In the genomic region with DNA sequence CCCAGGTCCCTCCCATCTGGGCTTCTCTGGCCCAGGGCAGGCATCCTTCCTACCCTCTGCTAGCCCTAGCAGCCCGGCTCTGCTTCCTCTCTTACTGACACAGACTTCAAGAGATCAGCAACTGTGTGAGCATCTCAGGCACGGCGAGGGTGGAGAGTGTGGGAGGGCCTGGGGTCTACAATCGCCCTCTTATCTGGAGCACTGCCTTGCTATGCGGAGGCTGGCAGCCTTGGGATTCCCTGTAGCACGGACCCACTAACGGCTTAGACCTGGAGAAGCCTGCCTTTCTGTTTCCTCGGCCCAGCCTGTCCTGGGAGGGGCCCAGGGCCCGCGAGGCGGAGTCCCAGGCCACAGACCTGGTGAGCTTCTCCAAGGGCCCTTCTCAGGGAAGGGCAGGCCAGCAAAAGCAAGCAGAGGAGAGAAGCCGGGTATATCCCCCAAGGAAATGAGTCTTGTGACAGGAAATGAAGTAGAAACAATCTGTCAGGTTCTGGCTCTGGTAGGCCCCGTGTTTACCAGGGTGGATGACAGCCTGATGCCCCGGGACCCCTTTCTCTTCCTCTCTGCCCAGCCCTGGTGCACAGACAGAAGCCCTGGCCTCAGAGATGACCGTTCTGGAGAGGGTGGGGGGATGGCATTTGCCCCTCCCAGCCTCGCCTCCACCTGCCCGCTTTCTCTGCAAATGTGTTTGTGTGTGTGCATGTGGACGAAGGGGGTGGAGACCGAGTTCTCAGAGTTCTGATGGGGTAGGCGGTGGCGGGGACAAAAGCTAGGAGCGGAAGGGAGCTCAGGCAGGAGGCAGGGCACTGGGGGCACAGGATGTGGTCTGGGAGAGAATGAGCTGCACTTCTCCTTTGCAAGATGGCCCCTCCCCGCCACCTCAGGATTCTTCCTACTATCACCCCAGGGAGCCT, we compare ENCODE assay signal across 8 cellular contexts. TPM values are rescaled to one million over a fixed set of nuclear protein-coding genes. Genes with fewer than 3 reads are reported as not detected.
A peak's percentile ranks its signal among the peaks of the same experiment; 100 is the strongest.
DNase-seq lines count a peak whose midpoint lies in the region; ATAC-seq and TF ChIP-seq lines count a peak whose summit lies in the region.

No MANE protein-coding gene starts in this region.

- no peaks in the 10 kb centered on the region for H3K27me3 ChIP-seq in DND-41 (ENCODE audit: insufficient read depth, low read length, poor library complexity)
- H3K27me3 ChIP-seq in NT2/D1 (ENCODE audit: insufficient read depth, insufficient read length): no peaks in the 10 kb centered on the region

- no peaks in the 10 kb centered on the region for H3K9me3 Mint-ChIP-seq in activated T-helper 17 cell treated with anti-CD3 and anti-CD28 coated beads, Interleukin-2, amount 50 U/mL, for 72 hours

- ATAC-seq in DND-41 (ENCODE audit: insufficient read depth, low read depth) (peak; percentile 46), HG03342 (IDR thresholded peaks at IDR 0.05; ENCODE audit: unreplicated experiment) (no peak), HG03469 (IDR thresholded peaks at IDR 0.05; ENCODE audit: unreplicated experiment) (no peak)
- ATAC-seq in activated T-helper 17 cell treated with anti-CD3 and anti-CD28 coated beads, Interleukin-2, amount 50 U/mL, for 72 hours (replicated peaks): peak; percentile 25

- H4K20me1 ChIP-seq in DND-41 (ENCODE audit: insufficient read depth, low read length): peaks cover 62% of the 10 kb centered on the region

- peak; percentile 89 for DNase-seq in DND-41
- no peak for DNase-seq in NT2/D1 (ENCODE audit: low read depth, low spot score)
- peak in 30 of 42 donors; percentile 25 to 78 (median 56) for DNase-seq in head of caudate nucleus
- DNase-seq in retinal pigment epithelial cell (ENCODE audit: low read depth): no peak
- no peak for DNase-seq in AG08395 (ENCODE audit: low spot score)

- intact Hi-C loops in head of caudate nucleus (cut with DNase I): no loop called here

- H3K9ac ChIP-seq in DND-41 (ENCODE audit: low read depth, low read length) (peak overlapping the region; percentile 93), NT2/D1 (ENCODE audit: insufficient read length, low read depth) (peak overlapping the region; percentile 74)

- peak overlapping the region; percentile 98 for H3K27ac Mint-ChIP-seq in activated T-helper 17 cell treated with anti-CD3 and anti-CD28 coated beads, Interleukin-2, amount 50 U/mL, for 72 hours

- H3K4me1 ChIP-seq in DND-41 (ENCODE audit: insufficient read depth, low read length) (peaks cover 41% of the 10 kb centered on the region), NT2/D1 (ENCODE audit: insufficient read depth, insufficient read length) (peaks cover 18% of the 10 kb centered on the region)

- no peaks in the 10 kb centered on the region for H3K9me3 ChIP-seq in DND-41 (ENCODE audit: insufficient read depth, low read length, severe bottlenecking)
- H3K9me3 ChIP-seq in NT2/D1 (ENCODE audit: insufficient read depth, low read length): no peaks in the 10 kb centered on the region

- peaks cover 25% of the 10 kb centered on the region for H3K36me3 Mint-ChIP-seq in activated T-helper 17 cell treated with anti-CD3 and anti-CD28 coated beads, Interleukin-2, amount 50 U/mL, for 72 hours (ENCODE audit: low read depth)

- H3K27ac ChIP-seq in DND-41 (ENCODE audit: low read length): peak overlapping the region; percentile 94

- H2AFZ ChIP-seq in DND-41 (ENCODE audit: low read depth, low read length): peak overlapping the region; percentile 33

- peak overlapping the region; percentile 89 for H3K4me2 ChIP-seq in DND-41 (ENCODE audit: insufficient read depth, low read length)

- H3K4me3 ChIP-seq in DND-41 (ENCODE audit: low read depth in 1 of 2, low read length in 2 of 2) (peak overlapping the region; percentile 82 to 90; a peak in 3 of 4 replicates), NT2/D1 (ENCODE audit: insufficient read length, low read depth) (no peak overlapping the region), retinal pigment epithelial cell (ENCODE audit: low read length) (peak overlapping the region; percentile 25)

- no peaks in the 10 kb centered on the region for H3K27me3 Mint-ChIP-seq in activated T-helper 17 cell treated with anti-CD3 and anti-CD28 coated beads, Interleukin-2, amount 50 U/mL, for 72 hours

- peaks cover 18% of the 10 kb centered on the region for H3K4me1 Mint-ChIP-seq in activated T-helper 17 cell treated with anti-CD3 and anti-CD28 coated beads, Interleukin-2, amount 50 U/mL, for 72 hours

- peak overlapping the region; percentile 98 for H3K4me3 Mint-ChIP-seq in activated T-helper 17 cell treated with anti-CD3 and anti-CD28 coated beads, Interleukin-2, amount 50 U/mL, for 72 hours

- TF ChIP-seq CTCF in DND-41 (IDR thresholded peaks at IDR 0.05; ENCODE audit: borderline replicate concordance, extremely low read depth, low read length, poor library complexity, severe bottlenecking) (no peak), retinal pigment epithelial cell (conservative IDR thresholded peaks at IDR 0.05; ENCODE audit: low read depth, low read length) (no peak)

- H3K36me3 ChIP-seq in DND-41 (ENCODE audit: insufficient read depth, low read length) (peaks cover 51% of the 10 kb centered on the region), NT2/D1 (ENCODE audit: insufficient read depth, insufficient read length, low read length) (peaks cover 42% of the 10 kb centered on the region)

- H3K79me2 ChIP-seq in DND-41 (ENCODE audit: insufficient read depth, low read length): peaks cover 53% of the 10 kb centered on the region

RNA-seq across cellular contexts. Expression of a gene that starts 2.5 kb away (rescaled TPM):
- 10 to 100 TPM; 81.1 to 96.4 TPM for total RNA-seq in activated T-helper 17 cell treated with anti-CD3 and anti-CD28 coated beads, Interleukin-2, amount 50 U/mL, for 72 hours

RNA-seq across cellular contexts. Expression of a gene that starts 2.7 kb away (rescaled TPM):
- total RNA-seq in activated T-helper 17 cell treated with anti-CD3 and anti-CD28 coated beads, Interleukin-2, amount 50 U/mL, for 72 hours: 1 to 10 TPM; 1.5 to 5.6 TPM

RNA-seq across cellular contexts. Expression of a gene that starts 9.7 kb away (rescaled TPM):
- total RNA-seq in activated T-helper 17 cell treated with anti-CD3 and anti-CD28 coated beads, Interleukin-2, amount 50 U/mL, for 72 hours: 10 to 100 TPM in 1 of 2 donors, 1 to 10 TPM in 1; 7.6 to 12.9 TPM

RNA-seq across cellular contexts. Expression of a gene that starts 18.8 kb away (rescaled TPM):
- 10 to 100 TPM; 10.7 to 22.2 TPM for total RNA-seq in activated T-helper 17 cell treated with anti-CD3 and anti-CD28 coated beads, Interleukin-2, amount 50 U/mL, for 72 hours

RNA-seq across cellular contexts. Expression of a gene that starts 29.0 kb away (rescaled TPM):
- total RNA-seq in activated T-helper 17 cell treated with anti-CD3 and anti-CD28 coated beads, Interleukin-2, amount 50 U/mL, for 72 hours: 10 to 100 TPM; 21.0 to 32.7 TPM

Comparison
In these comparisons a context has a peak if more than half of its experiments do, and no peak if none do; other contexts are left out.
1. ATAC-seq: peak in DND-41 (single experiment) and activated T-helper 17 cell treated with anti-CD3 and anti-CD28 coated beads, Interleukin-2, amount 50 U/mL, for 72 hours (single experiment); none in HG03342 (single experiment) and HG03469 (single experiment).
2. DNase-seq: peak in DND-41 (single experiment) and head of caudate nucleus (30 of 42); none in NT2/D1 (single experiment), retinal pigment epithelial cell (single experiment) and AG08395 (single experiment).